ENCODE assay signal across 13 cellular contexts in the genomic region with DNA sequence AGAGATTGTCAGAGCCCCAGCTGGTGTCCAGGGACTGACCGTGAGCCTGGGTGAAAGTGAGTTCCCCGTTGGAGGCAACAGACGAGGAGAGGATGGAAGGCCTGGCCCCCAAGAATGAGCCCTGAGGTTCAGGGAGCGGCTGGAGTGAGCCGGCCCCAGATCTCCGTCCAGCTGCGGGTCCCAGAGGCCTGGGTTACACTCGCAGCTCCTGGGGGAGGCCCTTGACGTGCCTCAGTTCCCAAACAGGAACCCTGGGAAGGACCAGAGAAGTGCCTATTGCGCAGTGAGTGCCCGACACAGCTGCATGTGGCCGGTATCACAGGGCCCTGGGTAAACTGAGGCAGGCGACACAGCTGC. TPM values are rescaled to one million over a fixed set of nuclear protein-coding genes. Genes with fewer than 3 reads are reported as not detected.
DNase-seq lines count a peak whose midpoint lies in the region; ATAC-seq, FAIRE-seq and TF ChIP-seq lines count a peak whose summit lies in the region.
"Had no signal": no experiment of that assay in that cellular context is flagged by ENCODE, and none has a peak within 500 bp of the region (broad histone marks: within the 10 kb centered on the region; RNA-seq: fewer than 3 reads in every experiment).

No MANE protein-coding gene starts in this region.

- H3K18ac ChIP-seq in H1 (ENCODE audit: extremely low read depth, low read length) (no peak overlapping the region), neuronal stem cell (ENCODE audit: low read length) (peak overlapping the region; percentile 74)

- H2BK5ac ChIP-seq in H1 (ENCODE audit: low read depth, low read length) (no peak overlapping the region), neuronal stem cell (ENCODE audit: low read length) (peak overlapping the region; percentile 13)

- H3K14ac ChIP-seq in H1 (ENCODE audit: insufficient read length) = no peak overlapping the region
- H3K14ac ChIP-seq in neuronal stem cell (ENCODE audit: low read length) = no peak overlapping the region

- 0 out of 7 replicates have a peak, but pooled peaks cover 0 to 2% (median 0%) of the 10 kb centered on the region in 4 experiments for H3K27me3 ChIP-seq in H1 (replicated peaks in 1 of 4; ENCODE audit: control insufficient read depth in 3 of 4, extremely low read depth in 1 of 4, insufficient read depth in 3 of 4, low read length in 3 of 4)
- peaks cover 0 to 23% (median 0%) of the 10 kb centered on the region in 3 experiments for H3K27me3 ChIP-seq in neuronal stem cell (ENCODE audit: control insufficient read depth in 3 of 3, insufficient read depth in 3 of 3, low read depth in 1 of 3, low read length in 3 of 3)
- peaks cover 0 to 72% of the 10 kb centered on the region in 2 donors for H3K27me3 ChIP-seq in tibial artery

- H2BK15ac ChIP-seq in H1 (ENCODE audit: low read length) = 0 out of 2 replicates have a peak overlapping the region, but pooled peaks have one; percentile 46
- peak overlapping the region; percentile 94 for H2BK15ac ChIP-seq in neuronal stem cell (ENCODE audit: low read length)

- H3K79me1 ChIP-seq in H1 (ENCODE audit: low read depth, low read length) = no peaks in the 10 kb centered on the region
- H3K79me1 ChIP-seq in neuronal stem cell (ENCODE audit: low read depth, low read length) = peaks cover 2% of the 10 kb centered on the region

- H3K9me3 ChIP-seq in H1 (ENCODE audit: insufficient read depth in 2 of 2, low read depth in 1 of 2, low read length in 1 of 2) (no peaks in the 10 kb centered on the region), neuronal stem cell (replicated peaks in 1 of 2; ENCODE audit: control insufficient read depth in 2 of 2, insufficient read depth in 1 of 2, low read depth in 1 of 2, low read length in 2 of 2) (no peaks in the 10 kb centered on the region), tibial artery (no peaks in the 10 kb centered on the region), OCI-LY7 (ENCODE audit: low read length) (no peaks in the 10 kb centered on the region)
- H3K9me3 ChIP-seq: SJSA1 had no signal

- no peak overlapping the region for H2AK5ac ChIP-seq in H1 (ENCODE audit: low read depth, low read length)
- peak overlapping the region; percentile 84 for H2AK5ac ChIP-seq in neuronal stem cell (ENCODE audit: low read depth, low read length)

- TF ChIP-seq CTCF in RWPE1 (conservative IDR thresholded peaks at IDR 0.05; ENCODE audit: low read depth) (no peak), H1 (IDR thresholded peaks at IDR 0.05; ENCODE audit: control extremely low read depth in 1 of 3, insufficient read depth in 1 of 3, low read depth in 1 of 3, low read length in 3 of 3) (no peak), tibial artery (IDR thresholded peaks at IDR 0.05) (no peak), OCI-LY7 (conservative IDR thresholded peaks at IDR 0.05; ENCODE audit: low read length) (no peak)

- H3K56ac ChIP-seq in H1 (replicated peaks; ENCODE audit: insufficient read length, low read depth, low read length) = no peak overlapping the region

- H3K4me1 ChIP-seq in H1 (replicated peaks in 1 of 4; ENCODE audit: control insufficient read depth in 3 of 4, insufficient read depth in 4 of 4, low read length in 3 of 4) (no peaks in the 10 kb centered on the region), neuronal stem cell (ENCODE audit: control insufficient read depth in 2 of 2, insufficient read depth in 1 of 2, low read depth in 1 of 2, low read length in 2 of 2) (peaks cover 2 to 4% of the 10 kb centered on the region in 2 donors), tibial artery (peaks cover 0 to 25% (median 14%) of the 10 kb centered on the region in 4 donors), OCI-LY7 (ENCODE audit: insufficient read depth, low read length, poor library complexity, severe bottlenecking) (no peaks in the 10 kb centered on the region)

- TF ChIP-seq RAD21 in H1 (IDR thresholded peaks at IDR 0.05 in 1 of 2, conservative IDR thresholded peaks at IDR 0.05 in 1 of 2; ENCODE audit: low read depth in 2 of 2, low read length in 2 of 2) = no peak

- H3K9me2 ChIP-seq in OCI-LY7 (ENCODE audit: insufficient read depth, low read length) = no peaks in the 10 kb centered on the region

- POLR2A ChIA-PET in RWPE1 (lab: Yijun Ruan, JAX; ENCODE audit: low non-redundant PET) (no interaction called here), H1 (lab: Charles Lee; ENCODE audit: partially characterized antibody) (interaction anchor here (1.1 to 2.9 kb wide), 5 partner anchors 8 to 54 kb away, joined by 3 to 9 read pairs (median 3); partner anchors contain the start of gene PTBP1), OCI-LY7 (lab: Charles Lee) (no interaction called here)

- H2AFZ ChIP-seq in H1 (ENCODE audit: low read length) (no peak overlapping the region), neuronal stem cell (ENCODE audit: low read length) (peak overlapping the region; percentile 86), OCI-LY7 (ENCODE audit: low read length) (no peak overlapping the region)

- H4K5ac ChIP-seq in H1 (ENCODE audit: insufficient read length, low read depth, low read length) = no peak overlapping the region

- no TSS peak for BruUV-seq in OCI-LY7 (replicated peaks; lab: Mats Ljungman, UMichigan)

- H2BK20ac ChIP-seq in H1 (ENCODE audit: low read length) = no peak overlapping the region

- ATAC-seq in HG02885 (IDR thresholded peaks at IDR 0.05; ENCODE audit: poor library complexity, unreplicated experiment) = no peak

- CTCF ChIA-PET in RWPE1 (lab: Yijun Ruan, JAX) = interaction anchor here (0.5 kb wide), 1 partner anchor 79 kb away, joined by 3 read pairs; no protein-coding TSS in a partner anchor
- CTCF ChIA-PET in H1 (lab: Charles Lee; ENCODE audit: partially characterized antibody) = interaction anchor here (0.7 to 1.7 kb wide), 4 partner anchors 9 to 113 kb away, joined by 3 to 8 read pairs (median 5); no protein-coding TSS in a partner anchor
- CTCF ChIA-PET in OCI-LY7 (lab: Charles Lee; ENCODE audit: unreplicated experiment) = no interaction called here

- intact Hi-C loops in tibial artery (cut with DNase I; ENCODE audit: low total_unique reads) (loop anchor here (10.0 kb wide), 1 partner anchor 134 kb away; the partner anchor contains the start of gene WDR18), OCI-LY7 (cut with micrococcal nuclease; ENCODE audit: unreplicated experiment) (no loop called here)

- H3K23ac ChIP-seq in H1 (ENCODE audit: insufficient read length) = no peak overlapping the region
- H3K23ac ChIP-seq in neuronal stem cell (ENCODE audit: low read depth, low read length, poor library complexity) = no peak overlapping the region

- DNase-seq in RWPE1 (ENCODE audit: low spot score) = no peak
- DNase-seq in H1 (ENCODE audit: low read depth in 1 of 2, low spot score in 2 of 2) = no peak
- no peak for DNase-seq in neuronal stem cell (ENCODE audit: low spot score)
- no peak for DNase-seq in tibial artery
- DNase-seq in SK-N-DZ (ENCODE audit: low spot score) = no peak
- no peak for DNase-seq in OCI-LY7 (ENCODE audit: low spot score)
- DNase-seq: KG1; NCI-H187; stimulated activated CD4-positive, alpha-beta T cell treated with anti-CD3 and anti-CD28 coated beads, Interleukin-4, amount 100 ng/mL, for 4 hours had no signal

- H3K4ac ChIP-seq in H1 (replicated peaks; ENCODE audit: insufficient read length, low read depth, low read length) = no peak overlapping the region
- no peak overlapping the region for H3K4ac ChIP-seq in neuronal stem cell (ENCODE audit: low read length)

- H2BK12ac ChIP-seq in H1 (ENCODE audit: low read depth, low read length) (no peak overlapping the region), neuronal stem cell (ENCODE audit: low read length) (no peak overlapping the region)

- TF ChIP-seq POLR2A in H1 (IDR thresholded peaks at IDR 0.05; ENCODE audit: control extremely low read depth in 1 of 2, low read depth in 2 of 2, low read length in 2 of 2) = no peak

- H4K20me1 ChIP-seq in H1 (replicated peaks in 1 of 2; ENCODE audit: control insufficient read depth in 1 of 2, insufficient read depth in 2 of 2, low read length in 2 of 2) (no peaks in the 10 kb centered on the region), OCI-LY7 (ENCODE audit: insufficient read depth, low read length) (no peaks in the 10 kb centered on the region; the same call in 1 of the 2 replicates)

- H3K79me2 ChIP-seq in H1 (ENCODE audit: control insufficient read depth in 1 of 2, insufficient read depth in 2 of 2, low read length in 2 of 2) = no peaks in the 10 kb centered on the region
- no peaks in the 10 kb centered on the region for H3K79me2 ChIP-seq in OCI-LY7 (ENCODE audit: insufficient read depth, low read depth, low read length)

- H3K36me3 ChIP-seq in H1 (ENCODE audit: control insufficient read depth in 2 of 4, insufficient read depth in 4 of 4, low read length in 3 of 4) (no peaks in the 10 kb centered on the region), neuronal stem cell (replicated peaks in 1 of 2; ENCODE audit: control insufficient read depth in 2 of 2, insufficient read depth in 2 of 2, low read length in 2 of 2) (no peaks in the 10 kb centered on the region), tibial artery (no peaks in the 10 kb centered on the region), OCI-LY7 (ENCODE audit: insufficient read depth, low read length) (no peaks in the 10 kb centered on the region)
- H3K36me3 ChIP-seq: SJSA1 had no signal

- no peak overlapping the region for H3K4me3 ChIP-seq in H1 (ENCODE audit: extremely low read depth in 1 of 4, insufficient read depth in 2 of 4, low read depth in 3 of 4, low read length in 4 of 4)
- no peak overlapping the region for H3K4me3 ChIP-seq in neuronal stem cell (ENCODE audit: low read length in 2 of 2)
- peak overlapping the region in 1 of 2 donors; percentile 33 for H3K4me3 ChIP-seq in tibial artery
- no peak overlapping the region for H3K4me3 ChIP-seq in OCI-LY7 (ENCODE audit: low read depth, low read length, poor library complexity, severe bottlenecking)
- H3K4me3 ChIP-seq: SJSA1 had no signal

- H3K9ac ChIP-seq in H1 (replicated peaks in 1 of 4; ENCODE audit: extremely low read depth in 1 of 4, low read depth in 3 of 4, low read length in 3 of 4) (no peak overlapping the region), neuronal stem cell (ENCODE audit: low read depth, low read length, poor library complexity) (no peak overlapping the region)

- TF ChIP-seq EP300 in H1 (IDR thresholded peaks at IDR 0.05; ENCODE audit: borderline replicate concordance in 1 of 2, low read depth in 2 of 2, low read length in 2 of 2) = no peak

- H4K8ac ChIP-seq in H1 (ENCODE audit: extremely low read depth, insufficient read depth, low read length) = peak overlapping the region; percentile 45; the same call in 1 of the 2 replicates
- peak overlapping the region; percentile 43 for H4K8ac ChIP-seq in neuronal stem cell (ENCODE audit: low read depth, low read length)

- H3K23me2 ChIP-seq in H1 (ENCODE audit: low read depth, low read length) = no peaks in the 10 kb centered on the region

- FAIRE-seq in H1 (lab: Jason Lieb, UNC) = no peak
- FAIRE-seq: colon had no signal

- H3K4me2 ChIP-seq in H1 (ENCODE audit: insufficient read depth in 1 of 2, low read depth in 2 of 2, low read length in 2 of 2) (no peak overlapping the region), neuronal stem cell (ENCODE audit: insufficient read depth, low read length, poor library complexity, severe bottlenecking) (no peak overlapping the region), OCI-LY7 (ENCODE audit: low read length) (no peak overlapping the region)

- WGBS in H1 (ENCODE audit: extremely low coverage in 1 of 2, insufficient coverage in 1 of 2, insufficient read length in 1 of 2, insufficient replicate concordance in 2 of 2, low coverage in 1 of 2, low lambda C conversion rate in 2 of 2, missing lambda C conversion rate in 1 of 2), 2 experiments = 83% methylated on average over 12 of the region's 13 CpGs; no CpG with 5 or more reads in 1 of the 2 experiments
- WGBS in neuronal stem cell (ENCODE audit: extremely low coverage in 2 of 2, insufficient read length in 2 of 2, insufficient replicate concordance in 1 of 2), 2 donors = no CpG with 5 or more reads among the region's 13 CpGs

- H2BK120ac ChIP-seq in H1 (replicated peaks; ENCODE audit: low read depth, low read length) = no peak overlapping the region
- no peak overlapping the region for H2BK120ac ChIP-seq in neuronal stem cell (ENCODE audit: low read depth, low read length)

- H3K27ac ChIP-seq in RWPE1 (peak overlapping the region; percentile 95), H1 (ENCODE audit: low read depth, low read length) (no peak overlapping the region), neuronal stem cell (replicated peaks; ENCODE audit: low read length) (no peak overlapping the region), tibial artery (peak overlapping the region; percentile 66), OCI-LY7 (ENCODE audit: low read depth, low read length, poor library complexity, severe bottlenecking) (no peak overlapping the region)
- H3K27ac ChIP-seq: SJSA1 had no signal

- no peak overlapping the region for H4K91ac ChIP-seq in H1 (replicated peaks; ENCODE audit: insufficient read length, low read length)
- H4K91ac ChIP-seq in neuronal stem cell (ENCODE audit: low read depth, low read length, poor library complexity) = no peak overlapping the region

RNA-seq across cellular contexts. Expression of gene ELANE, which starts 1.1 kb away (rescaled TPM):
- total RNA-seq in H1 (2021; fragmentation: NEBNext Ultra II Directional; extraction: Animal tissue kit (Norgen Biotek cat#: 25700)) = not detected in 2 replicates
- not detected in 2 replicates for polyA plus RNA-seq in H1 (2011; rRNA removed)
- not detected for polyA plus RNA-seq in H1 (2011; cell fraction: cytosol; rRNA removed)
- polyA plus RNA-seq in H1 (2011; cell fraction: nucleus; rRNA removed) = not detected
- not detected in 4 replicates for polyA plus RNA-seq in H1 (2012, experiment 1 of 2)
- not detected for polyA plus RNA-seq in H1 (2012, experiment 2 of 2)
- not detected for polyA plus RNA-seq in H1 (2013, experiment 1 of 2)
- polyA plus RNA-seq in H1 (2013, experiment 2 of 2) = not detected
- polyA minus RNA-seq in H1 (2011; rRNA and poly(A)+ RNA removed) = not detected in 2 replicates
- not detected for polyA minus RNA-seq in H1 (2011; cell fraction: cytosol; rRNA and poly(A)+ RNA removed)
- not detected for polyA minus RNA-seq in H1 (2011; cell fraction: nucleus; rRNA and poly(A)+ RNA removed)
- not detected for polyA plus RNA-seq in neuronal stem cell (2013, experiment 1 of 2)
- polyA plus RNA-seq in neuronal stem cell (2013, experiment 2 of 2) = not detected
- polyA plus RNA-seq in SK-N-DZ (2014; cell fraction: cytosol; rRNA removed) = not detected in 2 replicates
- not detected in 2 replicates for polyA plus RNA-seq in SK-N-DZ (2014; cell fraction: nucleus; rRNA removed)
- total RNA-seq in OCI-LY7 (2014; rRNA removed; shearing (Covaris generic)) = not detected in 2 replicates
- not detected in 2 replicates for total RNA-seq in OCI-LY7 (2022)
- total RNA-seq: SJSA1 had no signal

RNA-seq across cellular contexts. Expression of gene CFD, which starts 8.5 kb away (rescaled TPM):
- 1.7 TPM in 2 replicates for total RNA-seq in H1 (2021; fragmentation: NEBNext Ultra II Directional; extraction: Animal tissue kit (Norgen Biotek cat#: 25700))
- polyA plus RNA-seq in H1 (2011; rRNA removed) = 2.8 and 4.6 TPM in 2 replicates
- 3.8 TPM for polyA plus RNA-seq in H1 (2011; cell fraction: cytosol; rRNA removed)
- polyA plus RNA-seq in H1 (2011; cell fraction: nucleus; rRNA removed) = 2.4 TPM
- polyA plus RNA-seq in H1 (2012, experiment 1 of 2) = 1.0 to 2.1 TPM (median 1.3 TPM) in 4 replicates
- 0.83 TPM for polyA plus RNA-seq in H1 (2012, experiment 2 of 2)
- 1.5 TPM for polyA plus RNA-seq in H1 (2013, experiment 1 of 2)
- polyA plus RNA-seq in H1 (2013, experiment 2 of 2) = 1.4 TPM
- polyA minus RNA-seq in H1 (2011; rRNA and poly(A)+ RNA removed) = not detected in 2 replicates
- 3.5 TPM for polyA minus RNA-seq in H1 (2011; cell fraction: cytosol; rRNA and poly(A)+ RNA removed)
- polyA minus RNA-seq in H1 (2011; cell fraction: nucleus; rRNA and poly(A)+ RNA removed) = 4.7 TPM
- 0.18 TPM for polyA plus RNA-seq in neuronal stem cell (2013, experiment 1 of 2)
- 0.14 TPM for polyA plus RNA-seq in neuronal stem cell (2013, experiment 2 of 2)
- polyA plus RNA-seq in SK-N-DZ (2014; cell fraction: cytosol; rRNA removed) = 3.0 and 4.2 TPM in 2 replicates
- 0.96 and 2.8 TPM in 2 replicates for polyA plus RNA-seq in SK-N-DZ (2014; cell fraction: nucleus; rRNA removed)
- 0.35 TPM in 1 of 2 replicates, not detected in the other for total RNA-seq in OCI-LY7 (2014; rRNA removed; shearing (Covaris generic))
- total RNA-seq in OCI-LY7 (2022) = not detected in 2 replicates

RNA-seq across cellular contexts. Expression of gene PRTN3, which starts 10.2 kb away (rescaled TPM):
- 0.39 and 0.42 TPM in 2 replicates for total RNA-seq in H1 (2021; fragmentation: NEBNext Ultra II Directional; extraction: Animal tissue kit (Norgen Biotek cat#: 25700))
- polyA plus RNA-seq in H1 (2011; rRNA removed) = 2.1 and 3.1 TPM in 2 replicates
- 0.88 TPM for polyA plus RNA-seq in H1 (2011; cell fraction: cytosol; rRNA removed)
- 1.6 TPM for polyA plus RNA-seq in H1 (2011; cell fraction: nucleus; rRNA removed)
- polyA plus RNA-seq in H1 (2012, experiment 1 of 2) = 0.60 to 0.87 TPM (median 0.71 TPM) in 3 of 4 replicates, not detected in the other
- 0.89 TPM for polyA plus RNA-seq in H1 (2012, experiment 2 of 2)
- polyA plus RNA-seq in H1 (2013, experiment 1 of 2) = 1.0 TPM
- 1.2 TPM for polyA plus RNA-seq in H1 (2013, experiment 2 of 2)
- polyA minus RNA-seq in H1 (2011; rRNA and poly(A)+ RNA removed) = 0.24 TPM in 1 of 2 replicates, not detected in the other
- not detected for polyA minus RNA-seq in H1 (2011; cell fraction: cytosol; rRNA and poly(A)+ RNA removed)
- polyA minus RNA-seq in H1 (2011; cell fraction: nucleus; rRNA and poly(A)+ RNA removed) = not detected
- polyA plus RNA-seq in neuronal stem cell (2013, experiment 1 of 2) = 1.9 TPM
- polyA plus RNA-seq in neuronal stem cell (2013, experiment 2 of 2) = 1.9 TPM
- polyA plus RNA-seq in SK-N-DZ (2014; cell fraction: cytosol; rRNA removed) = not detected in 2 replicates
- not detected in 2 replicates for polyA plus RNA-seq in SK-N-DZ (2014; cell fraction: nucleus; rRNA removed)
- not detected in 2 replicates for total RNA-seq in OCI-LY7 (2014; rRNA removed; shearing (Covaris generic))
- total RNA-seq in OCI-LY7 (2022) = not detected in 2 replicates
- total RNA-seq: left colon, SJSA1 had no signal

RNA-seq across cellular contexts. Expression of gene AZU1, which starts 23.3 kb away (rescaled TPM):
- 0.80 and 1.7 TPM in 2 replicates for total RNA-seq in H1 (2021; fragmentation: NEBNext Ultra II Directional; extraction: Animal tissue kit (Norgen Biotek cat#: 25700))
- polyA plus RNA-seq in H1 (2011; rRNA removed) = 1.3 and 2.7 TPM in 2 replicates
- polyA plus RNA-seq in H1 (2011; cell fraction: cytosol; rRNA removed) = 1.1 TPM
- polyA plus RNA-seq in H1 (2011; cell fraction: nucleus; rRNA removed) = 5.9 TPM
- polyA plus RNA-seq in H1 (2012, experiment 1 of 2) = 0.33 to 1.8 TPM (median 1.0 TPM) in 4 replicates
- polyA plus RNA-seq in H1 (2012, experiment 2 of 2) = 0.26 TPM
- 0.41 TPM for polyA plus RNA-seq in H1 (2013, experiment 1 of 2)
- 0.55 TPM for polyA plus RNA-seq in H1 (2013, experiment 2 of 2)
- 0.29 TPM in 1 of 2 replicates, not detected in the other for polyA minus RNA-seq in H1 (2011; rRNA and poly(A)+ RNA removed)
- 1.3 TPM for polyA minus RNA-seq in H1 (2011; cell fraction: cytosol; rRNA and poly(A)+ RNA removed)
- not detected for polyA minus RNA-seq in H1 (2011; cell fraction: nucleus; rRNA and poly(A)+ RNA removed)
- 1.2 TPM for polyA plus RNA-seq in neuronal stem cell (2013, experiment 1 of 2)
- 1.3 TPM for polyA plus RNA-seq in neuronal stem cell (2013, experiment 2 of 2)
- not detected in 2 replicates for polyA plus RNA-seq in SK-N-DZ (2014; cell fraction: cytosol; rRNA removed)
- polyA plus RNA-seq in SK-N-DZ (2014; cell fraction: nucleus; rRNA removed) = 0.39 and 0.64 TPM in 2 replicates
- not detected in 2 replicates for total RNA-seq in OCI-LY7 (2014; rRNA removed; shearing (Covaris generic))
- total RNA-seq in OCI-LY7 (2022) = not detected in 2 replicates
- total RNA-seq: left colon, SJSA1 had no signal

RNA-seq across cellular contexts. Expression of gene PLPPR3, which starts 29.2 kb away (rescaled TPM):
- 66.2 and 71.7 TPM in 2 replicates for total RNA-seq in H1 (2021; fragmentation: NEBNext Ultra II Directional; extraction: Animal tissue kit (Norgen Biotek cat#: 25700))
- 76.4 and 109 TPM in 2 replicates for polyA plus RNA-seq in H1 (2011; rRNA removed)
- polyA plus RNA-seq in H1 (2011; cell fraction: cytosol; rRNA removed) = 66.5 TPM
- 89.7 TPM for polyA plus RNA-seq in H1 (2011; cell fraction: nucleus; rRNA removed)
- 24.6 to 62.3 TPM (median 53.0 TPM) in 4 replicates for polyA plus RNA-seq in H1 (2012, experiment 1 of 2)
- 35.8 TPM for polyA plus RNA-seq in H1 (2012, experiment 2 of 2)
- polyA plus RNA-seq in H1 (2013, experiment 1 of 2) = 66.3 TPM
- 72.6 TPM for polyA plus RNA-seq in H1 (2013, experiment 2 of 2)
- 39.8 and 46.2 TPM in 2 replicates for polyA minus RNA-seq in H1 (2011; rRNA and poly(A)+ RNA removed)
- 66.8 TPM for polyA minus RNA-seq in H1 (2011; cell fraction: cytosol; rRNA and poly(A)+ RNA removed)
- 32.2 TPM for polyA minus RNA-seq in H1 (2011; cell fraction: nucleus; rRNA and poly(A)+ RNA removed)
- 56.3 TPM for polyA plus RNA-seq in neuronal stem cell (2013, experiment 1 of 2)
- polyA plus RNA-seq in neuronal stem cell (2013, experiment 2 of 2) = 54.0 TPM
- 153 and 228 TPM in 2 replicates for polyA plus RNA-seq in SK-N-DZ (2014; cell fraction: cytosol; rRNA removed)
- polyA plus RNA-seq in SK-N-DZ (2014; cell fraction: nucleus; rRNA removed) = 134 and 172 TPM in 2 replicates
- not detected in 2 replicates for total RNA-seq in OCI-LY7 (2014; rRNA removed; shearing (Covaris generic))
- not detected in 2 replicates for total RNA-seq in OCI-LY7 (2022)
- total RNA-seq: left colon had no signal

Comparison
In these comparisons a context has a peak if more than half of its experiments do, and no peak if none do; other contexts are left out.
1. H3K27ac ChIP-seq: peak in RWPE1 (single experiment) and tibial artery (2 of 2); none in H1 (single experiment), neuronal stem cell (single experiment) and OCI-LY7 (single experiment).